In the genomic region with DNA sequence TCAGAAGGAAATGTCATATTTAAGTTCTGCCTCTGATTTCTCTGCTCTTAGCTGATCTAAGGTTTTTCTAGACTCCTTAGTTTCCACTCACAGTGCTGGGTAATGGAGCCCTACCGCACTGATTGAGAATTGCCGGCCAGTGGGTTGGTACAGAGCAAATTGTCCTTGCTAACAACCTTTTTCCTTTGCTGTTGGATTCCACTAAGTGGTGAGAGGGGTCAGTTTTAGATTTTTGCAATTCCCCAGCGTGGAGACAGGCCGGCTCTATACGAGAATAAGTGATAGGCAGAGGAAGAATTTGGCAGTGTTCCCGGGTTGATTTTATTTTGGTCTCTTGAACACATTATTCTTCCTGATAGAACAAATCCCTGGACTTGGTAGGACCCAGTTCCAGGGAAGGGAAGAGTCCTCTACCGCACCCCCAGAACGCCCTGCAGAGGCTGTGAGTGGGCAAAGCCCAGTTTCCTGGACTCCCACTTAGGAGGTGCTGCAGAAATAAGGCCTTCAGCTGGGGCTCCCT, we compare ENCODE assay signal across 8 cellular contexts. TPM values are rescaled to one million over a fixed set of nuclear protein-coding genes. Genes with fewer than 3 reads are reported as not detected.
DNase-seq lines count a peak whose midpoint lies in the region; ATAC-seq and TF ChIP-seq lines count a peak whose summit lies in the region.

No MANE protein-coding gene starts in this region.

- H3K27ac ChIP-seq in IMR-90 (ENCODE audit: insufficient read depth, low read length), result peak overlapping the region; percentile 91
- H3K27ac ChIP-seq in duodenal mucosa (ENCODE audit: low read depth, low read length), result no peak overlapping the region
- H3K27ac ChIP-seq in Karpas-422 (ENCODE audit: low read length), result no peak overlapping the region

- H3K18ac ChIP-seq in IMR-90 (ENCODE audit: low read depth, low read length), result peak overlapping the region; percentile 6; the same call in 1 of the 2 replicates

- H3K9me3 ChIP-seq in IMR-90 (ENCODE audit: control insufficient read depth, insufficient read depth, low read length), result no peaks in the 10 kb centered on the region
- no peaks in the 10 kb centered on the region for H3K9me3 ChIP-seq in duodenal mucosa (ENCODE audit: control insufficient read depth in 1 of 2, low read length in 2 of 2)
- H3K9me3 ChIP-seq in Karpas-422 (ENCODE audit: low read length), result no peaks in the 10 kb centered on the region

- peak overlapping the region; percentile 75 for H2BK120ac ChIP-seq in IMR-90 (ENCODE audit: low read depth, low read length)

- H4K20me1 ChIP-seq in IMR-90 (ENCODE audit: insufficient read depth, low read length), result no peaks in the 10 kb centered on the region
- no peaks in the 10 kb centered on the region for H4K20me1 ChIP-seq in Karpas-422 (ENCODE audit: insufficient read depth, low read depth, low read length)

- H3K56ac ChIP-seq in IMR-90 (ENCODE audit: extremely low read depth, insufficient read depth, low read length), result 0 out of 2 replicates have a peak overlapping the region, but pooled peaks have one; percentile 5

- H4K91ac ChIP-seq in IMR-90 (ENCODE audit: insufficient read depth, low read depth, low read length), result peak overlapping the region; percentile 31; the same call in 1 of the 2 replicates

- TF ChIP-seq CTCF in AG04449 (IDR thresholded peaks at IDR 0.05; ENCODE audit: insufficient read depth, low read length, missing control alignments) (peak; percentile 3), IMR-90 (conservative IDR thresholded peaks at IDR 0.05; ENCODE audit: low read depth, low read length) (no peak)

- H3K23ac ChIP-seq in IMR-90 (ENCODE audit: low read depth, low read length), result peak overlapping the region; percentile 51

- in situ Hi-C loops in IMR-90 (cut with MboI; ENCODE audit: low sequenced_read_pairs), result loop anchor here (25.0 kb wide), 2 partner anchors 575 to 775 kb away; no protein-coding TSS in a partner anchor

- peak overlapping the region; percentile 25 for H4K5ac ChIP-seq in IMR-90 (ENCODE audit: low read depth, low read length)

- POLR2A ChIA-PET in AG04449 (lab: Yijun Ruan, JAX), result interaction anchor here (0.8 kb wide), 2 partner anchors 45 to 324 kb away, joined by 3 to 6 read pairs; no protein-coding TSS in a partner anchor
- POLR2A ChIA-PET in IMR-90 (lab: Charles Lee; ENCODE audit: unreplicated experiment), result no interaction called here

- TF ChIP-seq RAD21 in IMR-90 (IDR thresholded peaks at IDR 0.05; ENCODE audit: low read length), result peak; percentile 30; the same call in 1 of the 2 replicates

- H2BK20ac ChIP-seq in IMR-90 (ENCODE audit: low read depth, low read length), result peak overlapping the region; percentile 3; the same call in 1 of the 2 replicates

- H3K4me3 ChIP-seq in AG04449 (ENCODE audit: low read depth, low read length) (peak overlapping the region; percentile 86), IMR-90 (ENCODE audit: insufficient read depth, low read depth, low read length) (peak overlapping the region; percentile 85), duodenal mucosa (ENCODE audit: low read depth in 1 of 2, low read length in 2 of 2) (peak overlapping the region; percentile 79 to 84), Karpas-422 (ENCODE audit: low read length) (no peak overlapping the region)

- no peaks in the 10 kb centered on the region for H3K27me3 ChIP-seq in IMR-90 (ENCODE audit: control insufficient read depth, insufficient read depth, low read length)
- H3K27me3 ChIP-seq in duodenal mucosa (ENCODE audit: control insufficient read depth in 1 of 2, insufficient read depth in 2 of 2, low read length in 2 of 2), result no peaks in the 10 kb centered on the region
- no peaks in the 10 kb centered on the region for H3K27me3 ChIP-seq in Karpas-422 (ENCODE audit: low read length)

- peaks cover 7% of the 10 kb centered on the region for H3K9me1 ChIP-seq in IMR-90 (ENCODE audit: insufficient read depth, low read length)

- H3K4me2 ChIP-seq in IMR-90 (ENCODE audit: low read depth, low read length) (peak overlapping the region; percentile 96), Karpas-422 (ENCODE audit: low read depth, low read length, poor library complexity, severe bottlenecking) (no peak overlapping the region)

- H3K36me3 ChIP-seq in IMR-90 (ENCODE audit: control insufficient read depth, insufficient read depth, low read length) (no peaks in the 10 kb centered on the region), duodenal mucosa (ENCODE audit: control insufficient read depth in 1 of 2, insufficient read depth in 2 of 2, low read length in 2 of 2) (no peaks in the 10 kb centered on the region), Karpas-422 (ENCODE audit: insufficient read depth, low read length) (no peaks in the 10 kb centered on the region)

- H3K4ac ChIP-seq in IMR-90 (ENCODE audit: low read depth, low read length), result peak overlapping the region; percentile 54

- ATAC-seq in IMR-90 (ENCODE audit: low read depth) (peak; percentile 2), HG03039 (IDR thresholded peaks at IDR 0.05; ENCODE audit: unreplicated experiment) (no peak)

- H2AFZ ChIP-seq in IMR-90 (replicated peaks; ENCODE audit: low read length, poor library complexity) (peak overlapping the region; percentile 91), Karpas-422 (ENCODE audit: low read length) (no peak overlapping the region)

- no TSS peak for BruUV-seq in IMR-90 (replicated peaks; lab: Mats Ljungman, UMichigan)

- H3K9me2 ChIP-seq in Karpas-422 (replicated peaks; ENCODE audit: insufficient read depth, low read length), result no peaks in the 10 kb centered on the region

- intact Hi-C loops in IMR-90 (cut with micrococcal nuclease), result loop anchor here (5.0 to 10.0 kb wide), 7 partner anchors 190 to 1047 kb away; no protein-coding TSS in a partner anchor

- H3K79me2 ChIP-seq in Karpas-422 (ENCODE audit: low read length), result no peaks in the 10 kb centered on the region

- peaks cover 3 to 23% of the 10 kb centered on the region in 2 experiments; a peak in 2 of 4 replicates for H3K79me1 ChIP-seq in IMR-90 (ENCODE audit: low read depth in 1 of 2, low read length in 2 of 2)

- peak overlapping the region; percentile 69 for H2BK5ac ChIP-seq in IMR-90 (ENCODE audit: low read depth, low read length, poor library complexity, severe bottlenecking)

- CTCF ChIA-PET in AG04449 (lab: Yijun Ruan, JAX), result interaction anchor here (1.0 kb wide), 1 partner anchor 1301 kb away, joined by 3 read pairs; no protein-coding TSS in a partner anchor
- CTCF ChIA-PET in IMR-90 (lab: Yijun Ruan, JAX), result no interaction called here

- H4K8ac ChIP-seq in IMR-90 (ENCODE audit: low read depth in 2 of 2, low read length in 2 of 2), result peak overlapping the region; percentile 21 to 58

- H2AK9ac ChIP-seq in IMR-90 (replicated peaks; ENCODE audit: low read depth, low read length, poor library complexity), result peak overlapping the region; percentile 48

- dilution Hi-C loops in IMR-90 (cut with HindIII; ENCODE audit: low sequenced_read_pairs, unreplicated experiment), result no loop called here

- H2AK5ac ChIP-seq in IMR-90 (ENCODE audit: low read depth, low read length), result peak overlapping the region; percentile 40; the same call in 1 of the 2 replicates

- no peak for TF ChIP-seq POLR2A in IMR-90 (IDR thresholded peaks at IDR 0.05; ENCODE audit: low read depth, low read length)

- H2BK15ac ChIP-seq in IMR-90 (ENCODE audit: low read depth, low read length), result peak overlapping the region; percentile 29; the same call in 1 of the 3 replicates

- DNase-seq in AG04449 (ENCODE audit: low read depth, low spot score), result peak; percentile 55
- peak; percentile 68 for DNase-seq in IMR-90
- DNase-seq in midbrain (lab: John Stamatoyannopoulos, UW), result peak; percentile 48
- no peak for DNase-seq in Karpas-422
- DNase-seq in OCI-M1 (lab: John Stamatoyannopoulos, UW), result no peak
- no peak for DNase-seq in NCI-H187 (lab: John Stamatoyannopoulos, UW)

- H3K9ac ChIP-seq in IMR-90 (ENCODE audit: low read depth, low read length), result peak overlapping the region; percentile 70
- peak overlapping the region; percentile 4 to 60 for H3K9ac ChIP-seq in duodenal mucosa (ENCODE audit: low read depth in 1 of 2, low read length in 2 of 2)
- H3K9ac ChIP-seq in Karpas-422 (ENCODE audit: low read length), result no peak overlapping the region

- H3K14ac ChIP-seq in IMR-90 (replicated peaks; ENCODE audit: low read depth, low read length), result peak overlapping the region; percentile 23

- H3K4me1 ChIP-seq in IMR-90 (ENCODE audit: control insufficient read depth, insufficient read depth, low read length) (peaks cover 10% of the 10 kb centered on the region), duodenal mucosa (ENCODE audit: control insufficient read depth in 1 of 2, insufficient read depth in 2 of 2, low read length in 2 of 2) (peaks cover 14% of the 10 kb centered on the region in 2 donors), Karpas-422 (ENCODE audit: low read length) (no peaks in the 10 kb centered on the region)

- no CpG with 5 or more reads among the region's 8 CpGs for WGBS in IMR-90 (ENCODE audit: extremely low coverage in 2 of 2, insufficient read length in 1 of 2), 2 experiments

TF ChIP-seq in IMR-90, 13 proteins besides CTCF, POLR2A, EP300 and RAD21 (continues in another document):
- TF ChIP-seq SMC3 (IDR thresholded peaks at IDR 0.05; ENCODE audit: low read depth, low read length), result no peak
- no peak for TF ChIP-seq MAFK (IDR thresholded peaks at IDR 0.05; ENCODE audit: low read depth, low read length)
- no peak for TF ChIP-seq FOS (IDR thresholded peaks at IDR 0.05; ENCODE audit: low read depth, low read length)
- no peak for TF ChIP-seq NFE2L2 (IDR thresholded peaks at IDR 0.05; ENCODE audit: low read depth, low read length)
- TF ChIP-seq CHD1 (IDR thresholded peaks at IDR 0.05; ENCODE audit: low read depth, low read length), result no peak
- TF ChIP-seq, protein P1, sequence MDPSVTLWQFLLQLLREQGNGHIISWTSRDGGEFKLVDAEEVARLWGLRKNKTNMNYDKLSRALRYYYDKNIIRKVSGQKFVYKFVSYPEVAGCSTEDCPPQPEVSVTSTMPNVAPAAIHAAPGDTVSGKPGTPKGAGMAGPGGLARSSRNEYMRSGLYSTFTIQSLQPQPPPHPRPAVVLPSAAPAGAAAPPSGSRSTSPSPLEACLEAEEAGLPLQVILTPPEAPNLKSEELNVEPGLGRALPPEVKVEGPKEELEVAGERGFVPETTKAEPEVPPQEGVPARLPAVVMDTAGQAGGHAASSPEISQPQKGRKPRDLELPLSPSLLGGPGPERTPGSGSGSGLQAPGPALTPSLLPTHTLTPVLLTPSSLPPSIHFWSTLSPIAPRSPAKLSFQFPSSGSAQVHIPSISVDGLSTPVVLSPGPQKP (IDR thresholded peaks at IDR 0.05; ENCODE audit: borderline replicate concordance, low read depth, low read length), result no peak
- TF ChIP-seq RFX5 (IDR thresholded peaks at IDR 0.05; ENCODE audit: low read depth, low read length), result no peak
- no peak for TF ChIP-seq CEBPB (IDR thresholded peaks at IDR 0.05; ENCODE audit: low read depth, low read length)
- no peak for TF ChIP-seq MXI1 (IDR thresholded peaks at IDR 0.05; ENCODE audit: borderline replicate concordance, low read depth, low read length)

RNA-seq across cellular contexts. Expression of a gene that starts 2.9 kb away (rescaled TPM):
- 191 and 227 TPM in 2 replicates for total RNA-seq in IMR-90 (2012; rRNA removed)
- polyA plus RNA-seq in IMR-90 (2012; rRNA removed), result 87.5 and 108 TPM in 2 replicates
- polyA plus RNA-seq in IMR-90 (2012; cell fraction: cytosol; rRNA removed), result 35.8 and 44.6 TPM in 2 replicates
- polyA plus RNA-seq in IMR-90 (2012; cell fraction: nucleus; rRNA removed; ENCODE audit: low replicate concordance), result 31.3 and 126 TPM in 2 replicates
- total RNA-seq in Karpas-422 (2014; rRNA removed; shearing (Covaris generic); ENCODE audit: low replicate concordance), result 0.71 TPM in 1 of 2 replicates, not detected in the other

Comparison
In these comparisons a context has a peak if more than half of its experiments do, and no peak if none do; other contexts are left out.
1. DNase-seq: peak in AG04449 (single experiment), IMR-90 (single experiment) and midbrain (single experiment); none in Karpas-422 (single experiment), OCI-M1 (single experiment) and NCI-H187 (0 of 2).
2. RNA of a gene that starts 2.9 kb away (total RNA-seq): 191 to 227 TPM in IMR-90; 0.71 TPM in Karpas-422; every median in the first group is over 100 times any median in the second.